In the genomic region with DNA sequence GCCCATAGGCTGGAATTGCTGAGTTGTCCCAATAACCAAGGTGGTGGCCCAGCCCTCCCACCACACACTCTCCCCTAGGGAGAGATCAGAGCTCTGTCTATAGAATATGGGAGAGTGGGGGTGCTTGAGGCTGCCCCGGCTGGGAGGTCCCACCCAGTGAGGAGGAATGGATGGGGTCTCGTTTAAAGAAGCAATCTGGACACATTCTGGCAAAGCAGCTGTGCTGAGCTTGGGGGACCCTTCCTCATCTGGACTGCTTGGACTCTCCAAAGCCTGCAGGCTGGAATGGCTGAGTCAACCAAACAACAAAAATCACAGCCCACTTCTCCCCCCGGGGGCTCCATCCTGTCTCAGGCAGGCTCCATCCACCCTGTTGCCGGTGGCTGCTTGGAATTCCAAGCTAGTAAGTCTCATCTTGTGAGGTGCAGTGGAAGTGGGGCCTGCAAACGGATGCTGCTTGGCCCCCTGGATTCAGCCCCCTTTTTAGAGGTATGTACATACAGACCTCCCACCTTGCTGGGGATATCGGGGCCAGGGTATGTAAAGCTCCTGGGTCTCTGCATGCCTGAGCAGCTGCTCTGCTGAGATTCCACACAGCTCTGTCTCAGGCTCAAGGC, we compare ENCODE assay signal across 15 cellular contexts.
DNase-seq lines count a peak whose midpoint lies in the region; ATAC-seq, FAIRE-seq and TF ChIP-seq lines count a peak whose summit lies in the region.
"Had no signal": no experiment of that assay in that cellular context is flagged by ENCODE, and none has a peak within 500 bp of the region (broad histone marks: within the 10 kb centered on the region; RNA-seq: fewer than 3 reads in every experiment).

No MANE protein-coding gene starts in this region.

- H3K27me3 ChIP-seq in GM23338 (ENCODE audit: insufficient read depth) (no peaks in the 10 kb centered on the region), H1 (replicated peaks in 1 of 4; ENCODE audit: control insufficient read depth in 3 of 4, extremely low read depth in 1 of 4, insufficient read depth in 3 of 4, low read length in 3 of 4) (no peaks in the 10 kb centered on the region), mesendoderm (ENCODE audit: insufficient read depth, low read length, poor library complexity) (no peaks in the 10 kb centered on the region), sigmoid colon (no peaks in the 10 kb centered on the region), dorsolateral prefrontal cortex (no peaks in the 10 kb centered on the region)
- H3K27me3 ChIP-seq: BLaER1 had no signal

- no peak overlapping the region for H2BK20ac ChIP-seq in H1 (ENCODE audit: low read length)

- H3K4me1 ChIP-seq in GM23338 (ENCODE audit: insufficient read depth): no peaks in the 10 kb centered on the region
- no peaks in the 10 kb centered on the region; a peak in 1 of 7 replicates for H3K4me1 ChIP-seq in H1 (replicated peaks in 1 of 4; ENCODE audit: control insufficient read depth in 3 of 4, insufficient read depth in 4 of 4, low read length in 3 of 4)
- H3K4me1 ChIP-seq in mesendoderm (ENCODE audit: control insufficient read depth, low read depth, low read length): no peaks in the 10 kb centered on the region
- no peaks in the 10 kb centered on the region for H3K4me1 ChIP-seq in sigmoid colon
- H3K4me1 ChIP-seq: BLaER1, Caco-2 had no signal

- TF ChIP-seq RAD21 in H1 (IDR thresholded peaks at IDR 0.05 in 1 of 2, conservative IDR thresholded peaks at IDR 0.05 in 1 of 2; ENCODE audit: low read depth in 2 of 2, low read length in 2 of 2): no peak

- H3K4me2 ChIP-seq in GM23338: no peak overlapping the region
- no peak overlapping the region for H3K4me2 ChIP-seq in H1 (ENCODE audit: insufficient read depth in 1 of 2, low read depth in 2 of 2, low read length in 2 of 2)
- H3K4me2 ChIP-seq in mesendoderm (ENCODE audit: low read length): no peak overlapping the region
- H3K4me2 ChIP-seq: BLaER1 had no signal

- no peak for TF ChIP-seq CTCF in GM23338 (conservative IDR thresholded peaks at IDR 0.05; ENCODE audit: low read depth in 2 of 2)
- no peak for TF ChIP-seq CTCF in H1 (IDR thresholded peaks at IDR 0.05; ENCODE audit: control extremely low read depth in 1 of 3, insufficient read depth in 1 of 3, low read depth in 1 of 3, low read length in 3 of 3)
- TF ChIP-seq CTCF in sigmoid colon (IDR thresholded peaks at IDR 0.05): no peak
- TF ChIP-seq CTCF in dorsolateral prefrontal cortex (IDR thresholded peaks at IDR 0.05 in 54 of 56, conservative IDR thresholded peaks at IDR 0.05 in 2 of 56; ENCODE audit: low read depth in 1 of 56, partially characterized antibody in 56 of 56): no peak

- H3K79me2 ChIP-seq in GM23338 (replicated peaks; ENCODE audit: insufficient read depth) (no peaks in the 10 kb centered on the region), H1 (ENCODE audit: control insufficient read depth in 1 of 2, insufficient read depth in 2 of 2, low read length in 2 of 2) (no peaks in the 10 kb centered on the region), mesendoderm (ENCODE audit: control insufficient read depth, insufficient read depth, low read length) (no peaks in the 10 kb centered on the region)

- TF ChIP-seq EP300 in H1 (IDR thresholded peaks at IDR 0.05; ENCODE audit: borderline replicate concordance in 1 of 2, low read depth in 2 of 2, low read length in 2 of 2) (no peak), sigmoid colon (IDR thresholded peaks at IDR 0.05) (no peak)

- H3K4me3 ChIP-seq in GM23338 (no peak overlapping the region), H1 (ENCODE audit: extremely low read depth in 1 of 4, insufficient read depth in 2 of 4, low read depth in 3 of 4, low read length in 4 of 4) (no peak overlapping the region), mesendoderm (ENCODE audit: low read length) (no peak overlapping the region), sigmoid colon (no peak overlapping the region), dorsolateral prefrontal cortex (no peak overlapping the region)
- H3K4me3 ChIP-seq: BLaER1 had no signal

- H2BK15ac ChIP-seq in H1 (ENCODE audit: low read length) (no peak overlapping the region), mesendoderm (replicated peaks; ENCODE audit: low read depth) (no peak overlapping the region)

- H3K27me3 Mint-ChIP-seq in GM23338 (ENCODE audit: insufficient read depth, low read depth, poor library complexity): no peaks in the 10 kb centered on the region

- no peak overlapping the region for H3K56ac ChIP-seq in H1 (replicated peaks; ENCODE audit: insufficient read length, low read depth, low read length)
- H3K56ac ChIP-seq in mesendoderm (ENCODE audit: low read length): no peak overlapping the region

- no peak overlapping the region for H3K14ac ChIP-seq in H1 (ENCODE audit: insufficient read length)

- H3F3A ChIP-seq in GM23338 (replicated peaks; ENCODE audit: low read depth): no peaks in the 10 kb centered on the region

- H3K27ac Mint-ChIP-seq in GM23338: no peak overlapping the region
- H3K27ac Mint-ChIP-seq: CD8-positive, alpha-beta memory T cell had no signal

- H4K20me1 ChIP-seq in GM23338 (replicated peaks; ENCODE audit: insufficient read depth) (no peaks in the 10 kb centered on the region), H1 (replicated peaks in 1 of 2; ENCODE audit: control insufficient read depth in 1 of 2, insufficient read depth in 2 of 2, low read length in 2 of 2) (no peaks in the 10 kb centered on the region)
- H4K20me1 ChIP-seq: BLaER1 had no signal

- H3K9me3 Mint-ChIP-seq in GM23338: peaks cover 11% of the 10 kb centered on the region; the same call in 2 of the 3 replicates

- H3K9me3 ChIP-seq in H1 (ENCODE audit: insufficient read depth in 2 of 2, low read depth in 1 of 2, low read length in 1 of 2): no peaks in the 10 kb centered on the region
- no peaks in the 10 kb centered on the region for H3K9me3 ChIP-seq in sigmoid colon
- H3K9me3 ChIP-seq: Caco-2 had no signal

- H2BK120ac ChIP-seq in H1 (replicated peaks; ENCODE audit: low read depth, low read length): no peak overlapping the region
- H2BK120ac ChIP-seq in mesendoderm (ENCODE audit: low read depth, low read length): no peak overlapping the region

- H2AFZ ChIP-seq in GM23338 (no peak overlapping the region), H1 (ENCODE audit: low read length) (no peak overlapping the region)

- no peak overlapping the region for H3K9ac ChIP-seq in H1 (replicated peaks in 1 of 4; ENCODE audit: extremely low read depth in 1 of 4, low read depth in 3 of 4, low read length in 3 of 4)
- H3K9ac ChIP-seq in mesendoderm (ENCODE audit: low read length): no peak overlapping the region
- H3K9ac ChIP-seq: BLaER1 had no signal

- no peak for FAIRE-seq in H1 (lab: Jason Lieb, UNC)

- no peak overlapping the region for H3K4me3 Mint-ChIP-seq in GM23338

- H2BK12ac ChIP-seq in H1 (ENCODE audit: low read depth, low read length): no peak overlapping the region

- H2AK5ac ChIP-seq in H1 (ENCODE audit: low read depth, low read length) (no peak overlapping the region), mesendoderm (ENCODE audit: low read length) (no peak overlapping the region)

- POLR2A ChIA-PET in H1 (lab: Charles Lee; ENCODE audit: partially characterized antibody): no interaction called here

- H4K91ac ChIP-seq in H1 (replicated peaks; ENCODE audit: insufficient read length, low read length): no peak overlapping the region

- no peaks in the 10 kb centered on the region for H3K4me1 Mint-ChIP-seq in GM23338
- H3K4me1 Mint-ChIP-seq: CD8-positive, alpha-beta memory T cell had no signal

- H4K5ac ChIP-seq in H1 (ENCODE audit: insufficient read length, low read depth, low read length): no peak overlapping the region
- H4K5ac ChIP-seq in mesendoderm (ENCODE audit: low read length): no peak overlapping the region

- peak; percentile 23; the same call in 1 of the 3 replicates for ATAC-seq in GM23338

- H3K4ac ChIP-seq in H1 (replicated peaks; ENCODE audit: insufficient read length, low read depth, low read length) (no peak overlapping the region), mesendoderm (ENCODE audit: low read depth, low read length) (no peak overlapping the region)

- H3K18ac ChIP-seq in H1 (ENCODE audit: extremely low read depth, low read length) (no peak overlapping the region), mesendoderm (ENCODE audit: low read length) (no peak overlapping the region)

- H2BK5ac ChIP-seq in H1 (ENCODE audit: low read depth, low read length) (no peak overlapping the region), mesendoderm (ENCODE audit: low read length) (no peak overlapping the region)

- H4K8ac ChIP-seq in H1 (ENCODE audit: extremely low read depth, insufficient read depth, low read length) (no peak overlapping the region), mesendoderm (ENCODE audit: low read depth, low read length) (no peak overlapping the region)

- H3K36me3 ChIP-seq in GM23338 (ENCODE audit: insufficient read depth) (no peaks in the 10 kb centered on the region), H1 (ENCODE audit: control insufficient read depth in 2 of 4, insufficient read depth in 4 of 4, low read length in 3 of 4) (no peaks in the 10 kb centered on the region), mesendoderm (ENCODE audit: control insufficient read depth, insufficient read depth, low read length) (no peaks in the 10 kb centered on the region), sigmoid colon (no peaks in the 10 kb centered on the region)
- H3K36me3 ChIP-seq: BLaER1 had no signal

- intact Hi-C loops in sigmoid colon (cut with DNase I): no loop called here
- intact Hi-C loops in dorsolateral prefrontal cortex (cut with DNase I): no loop called here

- no peaks in the 10 kb centered on the region for H3K23me2 ChIP-seq in H1 (ENCODE audit: low read depth, low read length)

- H3K23ac ChIP-seq in H1 (ENCODE audit: insufficient read length) (no peak overlapping the region), mesendoderm (ENCODE audit: low read length) (no peak overlapping the region)

- DNase-seq in GM23338 (ENCODE audit: low spot score): peak; percentile 6
- no peak for DNase-seq in H1 (ENCODE audit: low read depth in 1 of 2, low spot score in 2 of 2)
- DNase-seq in mesendoderm: peak; percentile 11
- DNase-seq in sigmoid colon: peak; percentile 43
- DNase-seq in NCI-H748 treated with DMSO at 0.1 percent for 48 hours (lab: John Stamatoyannopoulos, UW): no peak
- no peak for DNase-seq in dorsolateral prefrontal cortex
- no peak for DNase-seq in NCI-H226
- DNase-seq: 8988T; AML-193; Caco-2; CD8-positive, alpha-beta memory T cell; DND-41; GF-D8; H7 had no signal

- H3K27ac ChIP-seq in GM23338 (ENCODE audit: low read depth): no peak overlapping the region
- H3K27ac ChIP-seq in H1 (ENCODE audit: low read depth, low read length): no peak overlapping the region
- H3K27ac ChIP-seq in mesendoderm (ENCODE audit: low read depth, low read length): no peak overlapping the region
- no peak overlapping the region for H3K27ac ChIP-seq in sigmoid colon
- no peak overlapping the region for H3K27ac ChIP-seq in dorsolateral prefrontal cortex
- H3K27ac ChIP-seq: BLaER1 had no signal

- TF ChIP-seq POLR2A in H1 (IDR thresholded peaks at IDR 0.05; ENCODE audit: control extremely low read depth in 1 of 2, low read depth in 2 of 2, low read length in 2 of 2): no peak
- no peak for TF ChIP-seq POLR2A in sigmoid colon (IDR thresholded peaks at IDR 0.05)

- H3K36me3 Mint-ChIP-seq in GM23338 (ENCODE audit: low read depth): no peaks in the 10 kb centered on the region
- H3K36me3 Mint-ChIP-seq: CD8-positive, alpha-beta memory T cell had no signal

- 0 out of 2 replicates have a peak, but pooled peaks cover 13% of the 10 kb centered on the region for H3K9me2 ChIP-seq in GM23338 (ENCODE audit: insufficient read depth)

- H3K79me1 ChIP-seq in H1 (ENCODE audit: low read depth, low read length): no peaks in the 10 kb centered on the region
- no peaks in the 10 kb centered on the region for H3K79me1 ChIP-seq in mesendoderm (ENCODE audit: low read length)

- CTCF ChIA-PET in H1 (lab: Charles Lee; ENCODE audit: partially characterized antibody): interaction anchor here (0.5 to 1.8 kb wide), 3 partner anchors 150 to 824 kb away, joined by 3 to 4 read pairs (median 4); no protein-coding TSS in a partner anchor

- WGBS in H1 (ENCODE audit: extremely low coverage in 1 of 2, insufficient coverage in 1 of 2, insufficient read length in 1 of 2, insufficient replicate concordance in 2 of 2, low coverage in 1 of 2, low lambda C conversion rate in 2 of 2, missing lambda C conversion rate in 1 of 2), 2 experiments: 88% methylated on average over 6 of the region's 6 CpGs; no CpG with 5 or more reads in 1 of the 2 experiments
- no CpG with 5 or more reads among the region's 6 CpGs for WGBS in mesendoderm (ENCODE audit: extremely low coverage, insufficient coverage, low lambda C conversion rate)
- 67 to 76% methylated on average over 6 of the region's 6 CpGs for WGBS in sigmoid colon, 2 donors

Comparison
In these comparisons a context has a peak if more than half of its experiments do, and no peak if none do; other contexts are left out.
1. DNase-seq: peak in GM23338 (single experiment), mesendoderm (single experiment) and sigmoid colon (single experiment); none in H1 (0 of 2), NCI-H748 treated with DMSO at 0.1 percent for 48 hours (single experiment), dorsolateral prefrontal cortex (0 of 10) and NCI-H226 (single experiment).